25 cellular contexts compared by ENCODE assay signal in genomic region chr6:44092312-44092884, GRCh38. TPM values are rescaled to one million over a fixed set of nuclear protein-coding genes. Genes with fewer than 3 reads are reported as not detected.
DNase-seq lines count a peak whose midpoint lies in the region; ATAC-seq and TF ChIP-seq lines count a peak whose summit lies in the region.
"Had no signal": no experiment of that assay in that cellular context is flagged by ENCODE, and none has a peak within 500 bp of the region (broad histone marks: within the 10 kb centered on the region; RNA-seq: fewer than 3 reads in every experiment).

No MANE protein-coding gene starts in this region.

- H3K27ac ChIP-seq in hepatocyte (peak overlapping the region; percentile 23), liver (ENCODE audit: low read depth in 1 of 2, low read length in 2 of 2) (peak overlapping the region in 1 of 2 donors; percentile 37)
- H3K27ac ChIP-seq: BLaER1 had no signal

- H3K4me2 ChIP-seq in hepatocyte: no peak overlapping the region
- H3K4me2 ChIP-seq: BLaER1 had no signal

- H3K27me3 Mint-ChIP-seq in T-helper 17 cell (no peaks in the 10 kb centered on the region), endothelial cell (ENCODE audit: unreplicated experiment) (peaks cover 10% of the 10 kb centered on the region)
- H3K27me3 Mint-ChIP-seq: CD4-positive, alpha-beta memory T cell; CD4-positive, CD25-positive, alpha-beta regulatory T cell; CD8-positive, alpha-beta memory T cell had no signal

- H3K4me1 ChIP-seq in hepatocyte (ENCODE audit: insufficient read depth) (peaks cover 16% of the 10 kb centered on the region), liver (ENCODE audit: control insufficient read depth in 4 of 4, insufficient read depth in 4 of 4, low read length in 3 of 4) (peaks cover 3 to 22% (median 18%) of the 10 kb centered on the region in 4 donors)

- H3K4me3 ChIP-seq in hepatocyte (no peak overlapping the region), liver (ENCODE audit: low read depth in 1 of 3, low read length in 3 of 3) (no peak overlapping the region)
- H3K4me3 ChIP-seq: BLaER1 had no signal

- H3K9me3 ChIP-seq in T-helper 17 cell (ENCODE audit: control insufficient read depth, low read length, poor library complexity, severe bottlenecking) (no peaks in the 10 kb centered on the region), hepatocyte (ENCODE audit: low read depth) (no peaks in the 10 kb centered on the region), liver (ENCODE audit: control insufficient read depth in 4 of 4, low read length in 3 of 4) (no peaks in the 10 kb centered on the region)
- H3K9me3 ChIP-seq: BE2C, BLaER1 had no signal

- H3K27me3 ChIP-seq in hepatocyte (no peaks in the 10 kb centered on the region), liver (ENCODE audit: control insufficient read depth in 4 of 4, insufficient read depth in 4 of 4, low read length in 3 of 4) (no peaks in the 10 kb centered on the region)
- H3K27me3 ChIP-seq: BE2C, BLaER1 had no signal

- H3K79me2 ChIP-seq in hepatocyte: no peaks in the 10 kb centered on the region

- DNase-seq in T-helper 17 cell (no peak), endothelial cell (ENCODE audit: low spot score) (no peak), hepatocyte (ENCODE audit: low spot score) (no peak), GF-D8 (lab: John Stamatoyannopoulos, UW) (no peak)
- DNase-seq: 8988T; ACHN; BE2C; C1 segment of cervical spinal cord; CD4-positive, alpha-beta memory T cell; CD4-positive, CD25-positive, alpha-beta regulatory T cell; CD8-positive, alpha-beta memory T cell; COR-L47; DMS 273 treated with DMSO at 0.1 percent for 48 hours; DMS153; DMS53; DMS79; DND-41; EL; GDM1 had no signal

- no peak overlapping the region for H2AFZ ChIP-seq in hepatocyte

- H3K4me3 Mint-ChIP-seq in T-helper 17 cell (no peak overlapping the region), endothelial cell (ENCODE audit: unreplicated experiment) (peak overlapping the region; percentile 30)
- H3K4me3 Mint-ChIP-seq: CD14-positive monocyte; CD4-positive, alpha-beta memory T cell; CD4-positive, CD25-positive, alpha-beta regulatory T cell; CD8-positive, alpha-beta memory T cell had no signal

- H3K9me3 Mint-ChIP-seq in endothelial cell (ENCODE audit: unreplicated experiment): no peaks in the 10 kb centered on the region
- H3K9me3 Mint-ChIP-seq: CD14-positive monocyte; CD4-positive, alpha-beta memory T cell; CD4-positive, CD25-positive, alpha-beta regulatory T cell; CD8-positive, alpha-beta memory T cell had no signal

- H3K27ac Mint-ChIP-seq in T-helper 17 cell (peak overlapping the region; percentile 49), endothelial cell (ENCODE audit: unreplicated experiment) (no peak overlapping the region)
- H3K27ac Mint-ChIP-seq: CD4-positive, CD25-positive, alpha-beta regulatory T cell had no signal

- no peak overlapping the region for H3K9ac ChIP-seq in liver (ENCODE audit: low read depth in 1 of 2, low read length in 2 of 2)
- H3K9ac ChIP-seq: BLaER1 had no signal

- 76% methylated on average over 5 of the region's 5 CpGs for WGBS in hepatocyte (ENCODE audit: low lambda C conversion rate, missing lambda C conversion rate)
- 50% methylated on average over 5 of the region's 5 CpGs for WGBS in liver

- no peak for ATAC-seq in T-helper 17 cell
- no peak for ATAC-seq in GM18868 (IDR thresholded peaks at IDR 0.05; ENCODE audit: unreplicated experiment)
- ATAC-seq in HG02840 (IDR thresholded peaks at IDR 0.05; ENCODE audit: low FRiP score, unreplicated experiment): no peak
- ATAC-seq in GM19463 (IDR thresholded peaks at IDR 0.05; ENCODE audit: unreplicated experiment): no peak

- H3K9me2 ChIP-seq in hepatocyte (replicated peaks; ENCODE audit: insufficient read depth): no peaks in the 10 kb centered on the region

- TF ChIP-seq CTCF in endothelial cell (IDR thresholded peaks at IDR 0.05; ENCODE audit: unreplicated experiment) (no peak), hepatocyte (IDR thresholded peaks at IDR 0.05; ENCODE audit: poor library complexity) (no peak), liver (IDR thresholded peaks at IDR 0.05; ENCODE audit: low read depth, low read length, missing input control) (no peak)

- no peak for TF ChIP-seq RAD21 in liver (IDR thresholded peaks at IDR 0.05)

- no peaks in the 10 kb centered on the region for H4K20me1 ChIP-seq in hepatocyte (ENCODE audit: insufficient read depth, poor library complexity, severe bottlenecking)

- H3K36me3 ChIP-seq in hepatocyte (replicated peaks; ENCODE audit: insufficient read depth, low read depth) (no peaks in the 10 kb centered on the region), liver (ENCODE audit: control insufficient read depth in 4 of 4, insufficient read depth in 3 of 4, low read depth in 1 of 4, low read length in 3 of 4) (no peaks in the 10 kb centered on the region)

- peaks cover 4% of the 10 kb centered on the region for H3K36me3 Mint-ChIP-seq in T-helper 17 cell (ENCODE audit: low read depth)
- peaks cover 4% of the 10 kb centered on the region for H3K36me3 Mint-ChIP-seq in endothelial cell (ENCODE audit: low read depth, unreplicated experiment)

- peaks cover 7% of the 10 kb centered on the region for H3K4me1 Mint-ChIP-seq in T-helper 17 cell
- peaks cover 2% of the 10 kb centered on the region for H3K4me1 Mint-ChIP-seq in endothelial cell (ENCODE audit: unreplicated experiment)
- H3K4me1 Mint-ChIP-seq: CD14-positive monocyte had no signal

TF ChIP-seq in liver, 16 proteins besides CTCF, POLR2A, EP300 and RAD21:
- TF ChIP-seq HNF4G (IDR thresholded peaks at IDR 0.05): no peak
- TF ChIP-seq ZBTB33 (IDR thresholded peaks at IDR 0.05): no peak
- TF ChIP-seq HNF4A (conservative IDR thresholded peaks at IDR 0.05): peak in 1 of 2 donors; percentile 21
- no peak for TF ChIP-seq SP1 (IDR thresholded peaks at IDR 0.05)
- TF ChIP-seq FOXA1 (IDR thresholded peaks at IDR 0.05): no peak
- TF ChIP-seq EGR1 (IDR thresholded peaks at IDR 0.05; ENCODE audit: low read depth in 2 of 2): no peak
- no peak for TF ChIP-seq RXRA (IDR thresholded peaks at IDR 0.05)
- TF ChIP-seq YY1 (IDR thresholded peaks at IDR 0.05): no peak
- TF ChIP-seq NR2F2 (IDR thresholded peaks at IDR 0.05): no peak
- no peak for TF ChIP-seq GABPA (IDR thresholded peaks at IDR 0.05 in 1 of 2, conservative IDR thresholded peaks at IDR 0.05 in 1 of 2)
- TF ChIP-seq FOXA2 (IDR thresholded peaks at IDR 0.05): peak; percentile 48
- TF ChIP-seq REST (IDR thresholded peaks at IDR 0.05): no peak

RNA-seq across cellular contexts. Expression of gene MRPL14, which starts 34.9 kb away (rescaled TPM):
- total RNA-seq in T-helper 17 cell (10 to 100 TPM; 13.2 to 13.7 TPM), endothelial cell (ENCODE audit: unreplicated experiment) (30.3 TPM), hepatocyte (58.3 and 64.3 TPM in 2 replicates), liver (10 to 100 TPM; 34.6 to 36.9 TPM)
- polyA plus RNA-seq in hepatocyte (106 and 124 TPM in 2 replicates), liver (100 to 1,000 TPM in 1 of 2 donors, 10 to 100 TPM in 1; 44.9 to 118 TPM)

RNA-seq across cellular contexts. Expression of gene TMEM63B, which starts 35.0 kb away (rescaled TPM):
- total RNA-seq in T-helper 17 cell: 10 to 100 TPM; 25.6 to 27.1 TPM
- 33.4 TPM for total RNA-seq in endothelial cell (ENCODE audit: unreplicated experiment)
- 31.8 and 43.5 TPM in 2 replicates for total RNA-seq in hepatocyte
- polyA plus RNA-seq in hepatocyte: 28.7 and 31.4 TPM in 2 replicates
- 10 to 100 TPM; 53.8 to 64.9 TPM for total RNA-seq in liver
- polyA plus RNA-seq in liver: 10 to 100 TPM in 1 of 2 donors, 1 to 10 TPM in 1; 9.6 to 21.4 TPM
